8 cellular contexts compared by ENCODE assay signal in genomic region chr7:107147464-107148214, GRCh38. TPM values are rescaled to one million over a fixed set of nuclear protein-coding genes. Genes with fewer than 3 reads are reported as not detected.
DNase-seq lines count a peak whose midpoint lies in the region; ATAC-seq and TF ChIP-seq lines count a peak whose summit lies in the region.

No MANE protein-coding gene starts in this region.

- TF ChIP-seq CTCF in DND-41 (IDR thresholded peaks at IDR 0.05; ENCODE audit: borderline replicate concordance, extremely low read depth, low read length, poor library complexity, severe bottlenecking) (peak; percentile 75), KMS-11 (conservative IDR thresholded peaks at IDR 0.05; ENCODE audit: low read depth, low read length) (peak; percentile 82), gastroesophageal sphincter (IDR thresholded peaks at IDR 0.05) (peak; percentile 31 to 75 (median 55)), psoas muscle (IDR thresholded peaks at IDR 0.05) (peak; percentile 60)

- H3K9me3 ChIP-seq in DND-41 (ENCODE audit: insufficient read depth, low read length, severe bottlenecking) (no peaks in the 10 kb centered on the region), gastroesophageal sphincter (no peaks in the 10 kb centered on the region), psoas muscle (no peaks in the 10 kb centered on the region)

- no peaks in the 10 kb centered on the region for H3K27me3 Mint-ChIP-seq in activated CD4-positive, alpha-beta memory T cell treated with anti-CD3 and anti-CD28 coated beads for 36 hours

- CTCF ChIA-PET in activated CD4-positive, alpha-beta memory T cell treated with anti-CD3 and anti-CD28 coated beads for 36 hours (lab: Charles Lee) = interaction anchor here (0.6 to 7.5 kb wide), 23 partner anchors 9 to 732 kb away, joined by 3 to 155 read pairs (median 5); partner anchors contain the start of genes COG5, DUS4L and HBP1

- POLR2A ChIA-PET in activated CD4-positive, alpha-beta memory T cell treated with anti-CD3 and anti-CD28 coated beads for 36 hours (lab: Charles Lee) = interaction anchor here (0.6 kb wide), 1 partner anchor 21 kb away, joined by 3 read pairs; no protein-coding TSS in a partner anchor

- no peaks in the 10 kb centered on the region for H3K27me3 ChIP-seq in DND-41 (ENCODE audit: insufficient read depth, low read length, poor library complexity)
- no peaks in the 10 kb centered on the region for H3K27me3 ChIP-seq in KMS-11 (ENCODE audit: insufficient read depth, low read depth)
- no peaks in the 10 kb centered on the region for H3K27me3 ChIP-seq in gastroesophageal sphincter
- H3K27me3 ChIP-seq in psoas muscle (ENCODE audit: insufficient read depth in 3 of 3, low read length in 2 of 3) = no peaks in the 10 kb centered on the region

- no peak overlapping the region for H3K9ac ChIP-seq in DND-41 (ENCODE audit: low read depth, low read length)
- no peak overlapping the region for H3K9ac ChIP-seq in KMS-11

- intact Hi-C loops in activated CD4-positive, alpha-beta memory T cell treated with anti-CD3 and anti-CD28 coated beads for 36 hours (cut with micrococcal nuclease) = loop anchor here (5.0 kb wide), 1 partner anchor 100 kb away; no protein-coding TSS in a partner anchor
- intact Hi-C loops in psoas muscle (cut with DNase I) = no loop called here

- H4K20me1 ChIP-seq in DND-41 (ENCODE audit: insufficient read depth, low read length) (no peaks in the 10 kb centered on the region), KMS-11 (ENCODE audit: insufficient read depth) (no peaks in the 10 kb centered on the region)

- peak; percentile 82 for ATAC-seq in DND-41 (ENCODE audit: insufficient read depth, low read depth)
- ATAC-seq in gastroesophageal sphincter = peak; percentile 43
- peak; percentile 65 to 93 (median 74) for ATAC-seq in psoas muscle
- no peak for ATAC-seq in GM21367 (IDR thresholded peaks at IDR 0.05; ENCODE audit: unreplicated experiment)

- no peaks in the 10 kb centered on the region for H3K36me3 Mint-ChIP-seq in activated CD4-positive, alpha-beta memory T cell treated with anti-CD3 and anti-CD28 coated beads for 36 hours

- peak; percentile 37 for DNase-seq in A172 (ENCODE audit: low spot score)
- DNase-seq in DND-41 = peak; percentile 23
- peak; percentile 49 for DNase-seq in activated CD4-positive, alpha-beta memory T cell treated with anti-CD3 and anti-CD28 coated beads for 36 hours
- DNase-seq in psoas muscle = no peak
- no peak for DNase-seq in cerebellar nuclear complex (lab: John Stamatoyannopoulos, UW)

- no peaks in the 10 kb centered on the region for H3K9me3 Mint-ChIP-seq in activated CD4-positive, alpha-beta memory T cell treated with anti-CD3 and anti-CD28 coated beads for 36 hours

- H2AFZ ChIP-seq in DND-41 (ENCODE audit: low read depth, low read length) (no peak overlapping the region), KMS-11 (ENCODE audit: low read depth) (no peak overlapping the region)

- no peak for TF ChIP-seq POLR2A in gastroesophageal sphincter (IDR thresholded peaks at IDR 0.05)

- TF ChIP-seq EP300 in gastroesophageal sphincter (IDR thresholded peaks at IDR 0.05) = no peak

- H3K4me3 ChIP-seq in DND-41 (ENCODE audit: low read depth in 1 of 2, low read length in 2 of 2) (no peak overlapping the region), KMS-11 (IDR thresholded peaks at IDR 0.05; ENCODE audit: insufficient read depth, low read depth, low read length) (no peak overlapping the region), gastroesophageal sphincter (no peak overlapping the region), psoas muscle (peak overlapping the region; percentile 20)

- no peak overlapping the region for H3K27ac Mint-ChIP-seq in activated CD4-positive, alpha-beta memory T cell treated with anti-CD3 and anti-CD28 coated beads for 36 hours

- H3K4me2 ChIP-seq in DND-41 (ENCODE audit: insufficient read depth, low read length) = no peak overlapping the region
- H3K4me2 ChIP-seq in KMS-11 = no peak overlapping the region

- no peaks in the 10 kb centered on the region for H3K36me3 ChIP-seq in DND-41 (ENCODE audit: insufficient read depth, low read length)
- H3K36me3 ChIP-seq in KMS-11 (ENCODE audit: insufficient read depth) = no peaks in the 10 kb centered on the region
- peaks cover 0 to 12% of the 10 kb centered on the region in 2 donors for H3K36me3 ChIP-seq in gastroesophageal sphincter
- H3K36me3 ChIP-seq in psoas muscle (ENCODE audit: insufficient read depth in 1 of 2, low read depth in 1 of 2) = no peaks in the 10 kb centered on the region

- 0 to 8% methylated on average over 2 of the region's 2 CpGs for WGBS in gastroesophageal sphincter (ENCODE audit: low coverage in 1 of 2), 2 donors
- WGBS in psoas muscle, 3 donors = 1 to 4% (median 2%) methylated on average over 2 of the region's 2 CpGs

- no peaks in the 10 kb centered on the region for H3K79me2 ChIP-seq in DND-41 (ENCODE audit: insufficient read depth, low read length)
- no peaks in the 10 kb centered on the region for H3K79me2 ChIP-seq in KMS-11 (ENCODE audit: insufficient read depth, low read depth)

- H3K27ac ChIP-seq in DND-41 (ENCODE audit: low read length) = no peak overlapping the region
- no peak overlapping the region for H3K27ac ChIP-seq in KMS-11
- H3K27ac ChIP-seq in gastroesophageal sphincter = peak overlapping the region in 1 of 4 donors; percentile 36
- H3K27ac ChIP-seq in psoas muscle = no peak overlapping the region

- H3K4me1 ChIP-seq in DND-41 (ENCODE audit: insufficient read depth, low read length) (no peaks in the 10 kb centered on the region), KMS-11 (ENCODE audit: low read depth, poor library complexity, severe bottlenecking) (peaks cover 17% of the 10 kb centered on the region), gastroesophageal sphincter (peaks cover 0 to 36% (median 2%) of the 10 kb centered on the region in 3 donors), psoas muscle (peaks cover 8% of the 10 kb centered on the region)

- H3K4me3 Mint-ChIP-seq in activated CD4-positive, alpha-beta memory T cell treated with anti-CD3 and anti-CD28 coated beads for 36 hours = no peak overlapping the region

- peaks cover 6% of the 10 kb centered on the region for H3K4me1 Mint-ChIP-seq in activated CD4-positive, alpha-beta memory T cell treated with anti-CD3 and anti-CD28 coated beads for 36 hours (ENCODE audit: low read depth)

RNA-seq across cellular contexts. Expression of gene HBP1, which starts 21.2 kb away (rescaled TPM):
- total RNA-seq in A172 (2014; rRNA removed; shearing (Covaris generic)) = 52.7 and 66.1 TPM in 2 replicates
- total RNA-seq in activated CD4-positive, alpha-beta memory T cell treated with anti-CD3 and anti-CD28 coated beads for 36 hours = 10 to 100 TPM; 24.3 to 26.7 TPM
- 100 to 1,000 TPM in 3 of 4 donors, 10 to 100 TPM in 1; 57.1 to 126 (median 118) TPM for total RNA-seq in gastroesophageal sphincter
- total RNA-seq in psoas muscle = 10 to 100 TPM; 65.3 to 74.9 (median 70.7) TPM
- polyA plus RNA-seq in psoas muscle = 10 to 100 TPM; 14.6 to 76.7 (median 69.5) TPM

Comparison
In these comparisons a context has a peak if more than half of its experiments do, and no peak if none do; other contexts are left out.
1. DNase-seq: peak in A172 (single experiment), DND-41 (single experiment) and activated CD4-positive, alpha-beta memory T cell treated with anti-CD3 and anti-CD28 coated beads for 36 hours (single experiment); none in psoas muscle (0 of 2) and cerebellar nuclear complex (0 of 2).
2. Peak in every context shown above with its lines, with median percentiles within 50 percentile points of each other: CTCF ChIP-seq.